9 cellular contexts compared by ENCODE assay signal in the genomic region with DNA sequence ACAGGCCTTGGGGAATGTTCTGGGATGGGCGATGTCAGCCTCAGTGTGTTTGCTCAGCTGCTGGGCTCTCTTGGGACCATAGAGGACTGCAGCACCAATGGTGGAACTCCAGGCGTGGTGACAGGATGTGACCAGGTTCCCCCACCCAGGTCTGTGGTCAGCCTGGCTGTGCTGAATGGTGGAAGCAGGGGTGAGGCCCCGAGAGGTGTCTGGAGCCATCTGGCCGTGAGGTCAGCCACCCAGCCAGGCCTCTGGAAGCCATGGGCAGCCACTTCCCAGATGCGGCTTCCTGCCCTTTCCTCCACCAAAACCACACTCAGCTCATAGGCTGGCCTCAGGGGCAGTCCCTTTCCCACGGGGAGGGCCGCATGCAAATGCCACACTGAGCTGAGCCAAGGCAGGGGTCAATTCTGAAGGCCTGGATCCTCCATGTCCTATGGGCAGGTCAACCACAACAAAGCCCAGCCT. TPM values are rescaled to one million over a fixed set of nuclear protein-coding genes. Genes with fewer than 3 reads are reported as not detected.
DNase-seq lines count a peak whose midpoint lies in the region; ATAC-seq and TF ChIP-seq lines count a peak whose summit lies in the region.
"Had no signal": no experiment of that assay in that cellular context is flagged by ENCODE, and none has a peak within 500 bp of the region (broad histone marks: within the 10 kb centered on the region; RNA-seq: fewer than 3 reads in every experiment).

No MANE protein-coding gene starts in this region.

- H3K9me3 Mint-ChIP-seq in T-helper 2 cell treated with Interferon-gamma antibody and Interleukin-4, amounts not matched to agents 5 μg/mL and 100 μg/mL, for 36 hours: no peaks in the 10 kb centered on the region
- no peaks in the 10 kb centered on the region for H3K9me3 Mint-ChIP-seq in Calu3 (ENCODE audit: low read depth, unreplicated experiment)

- DNase-seq in GM06990 (ENCODE audit: extremely low read depth, insufficient read length): peak; percentile 54
- no peak for DNase-seq in T-helper 2 cell treated with Interferon-gamma antibody and Interleukin-4, amounts not matched to agents 5 μg/mL and 100 μg/mL, for 36 hours (ENCODE audit: low spot score)
- no peak for DNase-seq in lung (ENCODE audit: low spot score)
- DNase-seq in NOMO-1 treated with DMSO at 0.1 percent for 48 hours (lab: John Stamatoyannopoulos, UW; ENCODE audit: unreplicated experiment): no peak
- DNase-seq in iPS-NIHi11 (ENCODE audit: low spot score): no peak
- DNase-seq in Calu3: no peak
- DNase-seq in erythroblast (lab: John Stamatoyannopoulos, UW): no peak
- DNase-seq: stimulated activated CD4-positive, alpha-beta T cell treated with anti-CD3 and anti-CD28 coated beads, Interleukin-4, amount 100 ng/mL, for 1 hour had no signal

- H3K36me3 ChIP-seq in GM06990 (ENCODE audit: control insufficient read depth, insufficient read depth, low read length): no peaks in the 10 kb centered on the region
- H3K36me3 ChIP-seq in lung (ENCODE audit: control insufficient read depth in 2 of 2, insufficient read depth in 2 of 2, low read length in 2 of 2): no peaks in the 10 kb centered on the region

- WGBS in lung, 2 donors: 39 to 62% methylated on average over 7 of the region's 7 CpGs

- peaks cover 0 to 20% of the 10 kb centered on the region in 2 donors for H3K4me1 ChIP-seq in lung (ENCODE audit: control insufficient read depth in 2 of 2, insufficient read depth in 2 of 2, low read length in 2 of 2)

- TF ChIP-seq CTCF in GM06990 (IDR thresholded peaks at IDR 0.05; ENCODE audit: insufficient read depth, low read length, poor library complexity, severe bottlenecking): no peak
- TF ChIP-seq CTCF in lung (IDR thresholded peaks at IDR 0.05; ENCODE audit: control extremely low read depth, extremely low read depth): no peak
- no peak for TF ChIP-seq CTCF in Calu3 (IDR thresholded peaks at IDR 0.05; ENCODE audit: unreplicated experiment)

- H3K4me3 Mint-ChIP-seq in T-helper 2 cell treated with Interferon-gamma antibody and Interleukin-4, amounts not matched to agents 5 μg/mL and 100 μg/mL, for 36 hours: peak overlapping the region; percentile 87
- no peak overlapping the region for H3K4me3 Mint-ChIP-seq in Calu3 (ENCODE audit: low read depth, unreplicated experiment)

- peak overlapping the region in 1 of 2 donors; percentile 37 for H3K27ac ChIP-seq in lung (ENCODE audit: low read depth in 1 of 2, low read length in 1 of 2)

- H3K27me3 ChIP-seq in GM06990 (replicated peaks; ENCODE audit: control insufficient read depth, insufficient read depth, low read length) (no peaks in the 10 kb centered on the region), lung (ENCODE audit: control insufficient read depth, insufficient read depth) (no peaks in the 10 kb centered on the region)

- H3K4me3 ChIP-seq in GM06990 (replicated peaks; ENCODE audit: low read depth, low read length): no peak overlapping the region
- H3K4me3 ChIP-seq in lung: no peak overlapping the region

- no peak for TF ChIP-seq POLR2A in erythroblast (IDR thresholded peaks at IDR 0.05; ENCODE audit: low read length)

- peaks cover 52% of the 10 kb centered on the region for H3K4me1 Mint-ChIP-seq in T-helper 2 cell treated with Interferon-gamma antibody and Interleukin-4, amounts not matched to agents 5 μg/mL and 100 μg/mL, for 36 hours (ENCODE audit: low read depth)
- H3K4me1 Mint-ChIP-seq in Calu3 (ENCODE audit: low read depth, unreplicated experiment): peaks cover 6% of the 10 kb centered on the region

- H3K36me3 Mint-ChIP-seq in T-helper 2 cell treated with Interferon-gamma antibody and Interleukin-4, amounts not matched to agents 5 μg/mL and 100 μg/mL, for 36 hours (ENCODE audit: low read depth): peaks cover 7% of the 10 kb centered on the region
- peaks cover 8% of the 10 kb centered on the region for H3K36me3 Mint-ChIP-seq in Calu3 (ENCODE audit: insufficient read depth, unreplicated experiment)

- ATAC-seq in HG02610 (IDR thresholded peaks at IDR 0.05; ENCODE audit: unreplicated experiment) (peak; percentile 57), lung (ENCODE audit: insufficient read depth, low FRiP score) (peak; percentile 61)

- H3K27ac Mint-ChIP-seq in T-helper 2 cell treated with Interferon-gamma antibody and Interleukin-4, amounts not matched to agents 5 μg/mL and 100 μg/mL, for 36 hours: peak overlapping the region; percentile 92
- no peak overlapping the region for H3K27ac Mint-ChIP-seq in Calu3 (ENCODE audit: unreplicated experiment)

- H3K9me3 ChIP-seq in lung (ENCODE audit: control insufficient read depth in 2 of 2, insufficient read depth in 1 of 2, low read length in 1 of 2): no peaks in the 10 kb centered on the region

- no TSS peak for BruUV-seq in Calu3 (replicated peaks; lab: Mats Ljungman, UMichigan)

- intact Hi-C loops in Calu3 (cut with micrococcal nuclease; ENCODE audit: unreplicated experiment): no loop called here

- CTCF ChIA-PET in Calu3 (lab: Charles Lee): no interaction called here

- no peaks in the 10 kb centered on the region for H3K27me3 Mint-ChIP-seq in T-helper 2 cell treated with Interferon-gamma antibody and Interleukin-4, amounts not matched to agents 5 μg/mL and 100 μg/mL, for 36 hours (ENCODE audit: low read depth)
- H3K27me3 Mint-ChIP-seq in Calu3 (ENCODE audit: unreplicated experiment): no peaks in the 10 kb centered on the region

RNA-seq across cellular contexts. Expression of gene MAPK7, which starts 7.8 kb away (rescaled TPM):
- total RNA-seq in lung (10 to 100 TPM; 21.6 to 45.7 TPM), Calu3 (2022) (15.0 and 19.3 TPM in 2 replicates)
- polyA plus RNA-seq in lung: 10 to 100 TPM; 13.7 to 23.9 TPM

RNA-seq across cellular contexts. Expression of gene B9D1, which starts 8.0 kb away (rescaled TPM):
- total RNA-seq in lung (10 to 100 TPM; 23.7 to 47.9 TPM), Calu3 (2022) (14.1 and 15.6 TPM in 2 replicates)
- polyA plus RNA-seq in lung: 10 to 100 TPM; 23.5 to 28.3 TPM

RNA-seq across cellular contexts. Expression of gene MFAP4, which starts 16.5 kb away (rescaled TPM):
- total RNA-seq in lung (100 to 1,000 TPM; 108 to 156 TPM), Calu3 (2022) (not detected in 2 replicates)
- 10 to 100 TPM; 45.7 to 76.4 TPM for polyA plus RNA-seq in lung

RNA-seq across cellular contexts. Expression of gene RNF112, which starts 40.5 kb away (rescaled TPM):
- total RNA-seq in lung (1 to 10 TPM; 2.4 to 6.9 TPM), Calu3 (2022) (0.61 and 1.3 TPM in 2 replicates)
- polyA plus RNA-seq in lung: 1 to 10 TPM; 3.0 to 3.6 TPM

Comparison
In these comparisons a context has a peak if more than half of its experiments do, and no peak if none do; other contexts are left out.
1. RNA of gene MFAP4, which starts 16.5 kb away (total RNA-seq): 108 to 156 TPM in lung; not detected in Calu3; every median in the first group is over 100 times any median in the second.